In the genomic region with DNA sequence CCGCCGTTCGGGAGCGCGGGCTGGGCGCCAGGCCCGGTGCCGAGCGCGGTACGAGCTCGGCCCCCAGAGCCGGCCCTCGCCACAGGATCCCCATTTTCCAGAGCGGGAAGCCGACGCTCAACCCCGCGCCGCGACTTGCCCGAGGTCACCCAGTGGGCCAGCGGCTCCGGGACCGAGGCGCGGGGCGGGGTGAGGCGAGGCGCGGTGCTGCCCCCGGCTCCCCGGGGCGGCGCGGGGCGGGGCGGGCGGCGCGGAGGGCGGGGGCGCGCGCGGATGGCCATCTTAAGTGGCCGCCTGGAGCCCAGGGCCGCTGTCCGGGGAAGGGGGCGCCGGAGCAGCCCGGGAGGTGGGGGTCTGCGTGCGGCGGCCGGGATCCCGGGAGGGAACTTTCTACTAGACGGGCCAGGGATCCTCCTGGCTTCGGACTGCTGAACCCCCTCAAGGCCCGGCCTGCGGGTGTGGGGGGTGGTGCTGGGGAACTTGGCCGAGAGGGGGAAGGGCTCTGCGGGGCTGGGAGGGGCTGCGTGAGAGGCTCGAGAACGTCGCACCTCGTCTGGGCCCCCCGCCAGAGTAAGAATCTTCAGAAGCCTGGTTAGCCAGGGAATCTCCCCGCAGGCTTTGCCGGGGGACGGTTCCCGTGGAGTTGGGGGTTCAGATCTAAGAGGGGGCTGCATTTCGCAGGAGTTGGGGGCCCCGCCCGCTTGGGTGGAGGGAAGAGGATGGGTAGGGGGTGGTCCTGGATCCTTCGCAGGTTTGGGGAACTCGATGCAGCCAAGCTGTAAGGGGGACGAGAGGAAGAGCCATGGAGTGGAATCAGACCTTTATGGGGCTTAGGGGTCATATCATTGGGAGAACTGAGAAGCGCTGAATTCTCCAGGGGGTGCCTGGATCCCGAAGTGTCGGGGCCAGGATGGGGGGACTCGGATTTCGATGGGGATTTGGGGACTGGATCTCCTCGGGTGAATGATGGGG, we compare ENCODE assay signal across 8 cellular contexts. TPM values are rescaled to one million over a fixed set of nuclear protein-coding genes. Genes with fewer than 3 reads are reported as not detected.
DNase-seq lines count a peak whose midpoint lies in the region; ATAC-seq, FAIRE-seq and TF ChIP-seq lines count a peak whose summit lies in the region.

No MANE protein-coding gene starts in this region.

- TF ChIP-seq RAD21 in H1 (IDR thresholded peaks at IDR 0.05 in 1 of 2, conservative IDR thresholded peaks at IDR 0.05 in 1 of 2; ENCODE audit: low read depth in 2 of 2, low read length in 2 of 2) = no peak

- H4K20me1 ChIP-seq in H1 (replicated peaks in 1 of 2; ENCODE audit: control insufficient read depth in 1 of 2, insufficient read depth in 2 of 2, low read length in 2 of 2) = peaks cover 4 to 12% of the 10 kb centered on the region in 2 experiments

- peak overlapping the region; percentile 96 for H3K4me3 Mint-ChIP-seq in mesothelial cell of epicardium
- peak overlapping the region; percentile 99 for H3K4me3 Mint-ChIP-seq in stimulated activated naive B cell treated with anti-CD40 and anti-IgM and Interleukin-4, amounts not matched to agents 10 μg/mL and 1 μg/mL and 100 μg/mL, for 72 hours

- no peak overlapping the region for H3K4ac ChIP-seq in H1 (replicated peaks; ENCODE audit: insufficient read length, low read depth, low read length)

- peak overlapping the region; percentile 93 for H3K56ac ChIP-seq in H1 (replicated peaks; ENCODE audit: insufficient read length, low read depth, low read length)

- 4% methylated on average over 39 of the region's 85 CpGs; no CpG with 5 or more reads in 1 of the 2 experiments for WGBS in H1 (ENCODE audit: extremely low coverage in 1 of 2, insufficient coverage in 1 of 2, insufficient read length in 1 of 2, insufficient replicate concordance in 2 of 2, low coverage in 1 of 2, low lambda C conversion rate in 2 of 2, missing lambda C conversion rate in 1 of 2), 2 experiments

- no peak for TF ChIP-seq EP300 in H1 (IDR thresholded peaks at IDR 0.05; ENCODE audit: borderline replicate concordance in 1 of 2, low read depth in 2 of 2, low read length in 2 of 2)

- peak overlapping the region; percentile 11 for H2BK120ac ChIP-seq in H1 (replicated peaks; ENCODE audit: low read depth, low read length)

- H3K9ac ChIP-seq in H1 (replicated peaks in 1 of 4; ENCODE audit: extremely low read depth in 1 of 4, low read depth in 3 of 4, low read length in 3 of 4) = peak overlapping the region in 3 of 4 experiments; percentile 58 to 69 (median 65); a peak in 6 of 7 replicates

- peak overlapping the region; percentile 99 for H3K27ac Mint-ChIP-seq in mesothelial cell of epicardium
- peak overlapping the region; percentile 98 for H3K27ac Mint-ChIP-seq in stimulated activated naive B cell treated with anti-CD40 and anti-IgM and Interleukin-4, amounts not matched to agents 10 μg/mL and 1 μg/mL and 100 μg/mL, for 72 hours

- peaks cover 6% of the 10 kb centered on the region for H3K79me1 ChIP-seq in H1 (ENCODE audit: low read depth, low read length)

- peak overlapping the region; percentile 90 for H3K18ac ChIP-seq in H1 (ENCODE audit: extremely low read depth, low read length)

- peaks cover 0 to 11% of the 10 kb centered on the region in 2 experiments; a peak in 2 of 4 replicates for H3K79me2 ChIP-seq in H1 (ENCODE audit: control insufficient read depth in 1 of 2, insufficient read depth in 2 of 2, low read length in 2 of 2)

- peak; percentile 32 for DNase-seq in NCI-H2029 (lab: John Stamatoyannopoulos, UW)
- no peak for DNase-seq in NCI-H2029 treated with DMSO at 0.1 percent for 48 hours (lab: John Stamatoyannopoulos, UW)
- DNase-seq in NCI-H1105 treated with DMSO at 0.1 percent for 48 hours (lab: John Stamatoyannopoulos, UW) = peak; percentile 46
- DNase-seq in activated CD4-positive, alpha-beta T cell treated with anti-CD3 and anti-CD28 coated beads, Interleukin-2, amount 50 U/mL, for 4 hours = peak; percentile 25 to 41
- peak in 1 of 2 experiments; percentile 79 for DNase-seq in H1 (ENCODE audit: low read depth in 1 of 2, low spot score in 2 of 2)
- peak in 1 of 2 experiments; percentile 81 for DNase-seq in mesothelial cell of epicardium (ENCODE audit: low spot score in 2 of 2, unreplicated experiment in 2 of 2)
- peak; percentile 65 for DNase-seq in stimulated activated naive B cell treated with anti-CD40 and anti-IgM and Interleukin-4, amounts not matched to agents 10 μg/mL and 1 μg/mL and 100 μg/mL, for 72 hours

- peak overlapping the region; percentile 84 to 95 for H3K4me2 ChIP-seq in H1 (ENCODE audit: insufficient read depth in 1 of 2, low read depth in 2 of 2, low read length in 2 of 2)

- no peak overlapping the region for H4K5ac ChIP-seq in H1 (ENCODE audit: insufficient read length, low read depth, low read length)

- H2BK20ac ChIP-seq in H1 (ENCODE audit: low read length) = no peak overlapping the region

- peak; percentile 56 for ATAC-seq in HG02678 (IDR thresholded peaks at IDR 0.05; ENCODE audit: unreplicated experiment)
- ATAC-seq in stimulated activated naive B cell treated with anti-CD40 and anti-IgM and Interleukin-4, amounts not matched to agents 10 μg/mL and 1 μg/mL and 100 μg/mL, for 72 hours (replicated peaks) = peak; percentile 64 to 71

- no peaks in the 10 kb centered on the region for H3K27me3 Mint-ChIP-seq in mesothelial cell of epicardium (ENCODE audit: low read depth)
- no peaks in the 10 kb centered on the region for H3K27me3 Mint-ChIP-seq in stimulated activated naive B cell treated with anti-CD40 and anti-IgM and Interleukin-4, amounts not matched to agents 10 μg/mL and 1 μg/mL and 100 μg/mL, for 72 hours

- CTCF ChIA-PET in H1 (lab: Charles Lee; ENCODE audit: partially characterized antibody) = interaction anchor here (0.6 to 8.3 kb wide), 5 partner anchors 13 to 190 kb away, joined by 3 to 72 read pairs (median 3); no protein-coding TSS in a partner anchor

- H4K8ac ChIP-seq in H1 (ENCODE audit: extremely low read depth, insufficient read depth, low read length) = peak overlapping the region; percentile 68

- H4K91ac ChIP-seq in H1 (replicated peaks; ENCODE audit: insufficient read length, low read length) = peak overlapping the region; percentile 84

- H3K36me3 Mint-ChIP-seq in mesothelial cell of epicardium = peaks cover 1% of the 10 kb centered on the region
- peaks cover 18 to 20% of the 10 kb centered on the region in 2 donors for H3K36me3 Mint-ChIP-seq in stimulated activated naive B cell treated with anti-CD40 and anti-IgM and Interleukin-4, amounts not matched to agents 10 μg/mL and 1 μg/mL and 100 μg/mL, for 72 hours

- no peaks in the 10 kb centered on the region for H3K27me3 ChIP-seq in H1 (replicated peaks in 1 of 4; ENCODE audit: control insufficient read depth in 3 of 4, extremely low read depth in 1 of 4, insufficient read depth in 3 of 4, low read length in 3 of 4)

- H3K4me1 Mint-ChIP-seq in mesothelial cell of epicardium = peaks cover 27% of the 10 kb centered on the region
- H3K4me1 Mint-ChIP-seq in stimulated activated naive B cell treated with anti-CD40 and anti-IgM and Interleukin-4, amounts not matched to agents 10 μg/mL and 1 μg/mL and 100 μg/mL, for 72 hours = peaks cover 23 to 47% of the 10 kb centered on the region in 2 donors

- no peak overlapping the region for H2BK12ac ChIP-seq in H1 (ENCODE audit: low read depth, low read length)

- no peak; a peak in 1 of 3 replicates for TF ChIP-seq POLR2A in H1 (IDR thresholded peaks at IDR 0.05; ENCODE audit: control extremely low read depth in 1 of 2, low read depth in 2 of 2, low read length in 2 of 2)

- H2AK5ac ChIP-seq in H1 (ENCODE audit: low read depth, low read length) = no peak overlapping the region

- H3K9me3 ChIP-seq in H1 (ENCODE audit: insufficient read depth in 2 of 2, low read depth in 1 of 2, low read length in 1 of 2) = no peaks in the 10 kb centered on the region

- peak overlapping the region; percentile 69 to 89 (median 84) for H3K4me3 ChIP-seq in H1 (ENCODE audit: extremely low read depth in 1 of 4, insufficient read depth in 2 of 4, low read depth in 3 of 4, low read length in 4 of 4)

- H2BK5ac ChIP-seq in H1 (ENCODE audit: low read depth, low read length) = peak overlapping the region; percentile 81

- no peak overlapping the region for H3K14ac ChIP-seq in H1 (ENCODE audit: insufficient read length)

- H3K23me2 ChIP-seq in H1 (ENCODE audit: low read depth, low read length) = peaks cover 15% of the 10 kb centered on the region

- TF ChIP-seq CTCF in H1 (IDR thresholded peaks at IDR 0.05; ENCODE audit: control extremely low read depth in 1 of 3, insufficient read depth in 1 of 3, low read depth in 1 of 3, low read length in 3 of 3) (no peak), mesothelial cell of epicardium (IDR thresholded peaks at IDR 0.05; ENCODE audit: unreplicated experiment) (no peak)

- FAIRE-seq in H1 (lab: Jason Lieb, UNC) = no peak

- peak overlapping the region; percentile 72; the same call in 1 of the 2 replicates for H2BK15ac ChIP-seq in H1 (ENCODE audit: low read length)

- POLR2A ChIA-PET in H1 (lab: Charles Lee; ENCODE audit: partially characterized antibody) = interaction anchor here (0.6 to 9.9 kb wide), 24 partner anchors 8 to 558 kb away, joined by 3 to 160 read pairs (median 3); partner anchors contain the start of genes ANAPC15, FOLR2 and PHOX2A

- no peak overlapping the region for H2AFZ ChIP-seq in H1 (ENCODE audit: low read length)

- H3K23ac ChIP-seq in H1 (ENCODE audit: insufficient read length) = no peak overlapping the region

- H3K27ac ChIP-seq in H1 (ENCODE audit: low read depth, low read length) = peak overlapping the region; percentile 60; the same call in 1 of the 2 replicates

- no peaks in the 10 kb centered on the region for H3K9me3 Mint-ChIP-seq in mesothelial cell of epicardium
- H3K9me3 Mint-ChIP-seq in stimulated activated naive B cell treated with anti-CD40 and anti-IgM and Interleukin-4, amounts not matched to agents 10 μg/mL and 1 μg/mL and 100 μg/mL, for 72 hours = no peaks in the 10 kb centered on the region

- peaks cover 2 to 8% (median 5%) of the 10 kb centered on the region in 4 experiments; a peak in 5 of 8 replicates for H3K36me3 ChIP-seq in H1 (ENCODE audit: control insufficient read depth in 2 of 4, insufficient read depth in 4 of 4, low read length in 3 of 4)

- H3K4me1 ChIP-seq in H1 (replicated peaks in 1 of 4; ENCODE audit: control insufficient read depth in 3 of 4, insufficient read depth in 4 of 4, low read length in 3 of 4) = peaks cover 10 to 11% (median 11%) of the 10 kb centered on the region in 4 experiments; a peak in 6 of 7 replicates

RNA-seq across cellular contexts. Expression of gene INPPL1, which starts 0.7 kb away (rescaled TPM):
- total RNA-seq in H1 (2021; fragmentation: NEBNext Ultra II Directional; extraction: Animal tissue kit (Norgen Biotek cat#: 25700)) = 79.1 and 79.5 TPM in 2 replicates
- 54.5 and 91.4 TPM in 2 replicates for polyA plus RNA-seq in H1 (2011; rRNA removed)
- polyA plus RNA-seq in H1 (2011; cell fraction: cytosol; rRNA removed) = 56.9 TPM
- polyA plus RNA-seq in H1 (2011; cell fraction: nucleus; rRNA removed) = 457 TPM
- polyA plus RNA-seq in H1 (2012, experiment 1 of 2) = 66.1 to 85.4 TPM (median 76.6 TPM) in 4 replicates
- 45.7 TPM for polyA plus RNA-seq in H1 (2012, experiment 2 of 2)
- polyA plus RNA-seq in H1 (2013, experiment 1 of 2) = 40.8 TPM
- 35.4 TPM for polyA plus RNA-seq in H1 (2013, experiment 2 of 2)
- 97.0 and 112 TPM in 2 replicates for polyA minus RNA-seq in H1 (2011; rRNA and poly(A)+ RNA removed)
- polyA minus RNA-seq in H1 (2011; cell fraction: cytosol; rRNA and poly(A)+ RNA removed) = 77.8 TPM
- 191 TPM for polyA minus RNA-seq in H1 (2011; cell fraction: nucleus; rRNA and poly(A)+ RNA removed)
- 279 to 299 TPM (median 289 TPM) in 3 replicates for total RNA-seq in mesothelial cell of epicardium

RNA-seq across cellular contexts. Expression of gene FOLR2, which starts 7.3 kb away (rescaled TPM):
- not detected in 2 replicates for total RNA-seq in H1 (2021; fragmentation: NEBNext Ultra II Directional; extraction: Animal tissue kit (Norgen Biotek cat#: 25700))
- not detected in 2 replicates for polyA plus RNA-seq in H1 (2011; rRNA removed)
- polyA plus RNA-seq in H1 (2011; cell fraction: cytosol; rRNA removed) = not detected
- not detected for polyA plus RNA-seq in H1 (2011; cell fraction: nucleus; rRNA removed)
- polyA plus RNA-seq in H1 (2012, experiment 1 of 2) = not detected in 4 replicates
- polyA plus RNA-seq in H1 (2012, experiment 2 of 2) = not detected
- not detected for polyA plus RNA-seq in H1 (2013, experiment 1 of 2)
- polyA plus RNA-seq in H1 (2013, experiment 2 of 2) = not detected
- not detected in 2 replicates for polyA minus RNA-seq in H1 (2011; rRNA and poly(A)+ RNA removed)
- not detected for polyA minus RNA-seq in H1 (2011; cell fraction: cytosol; rRNA and poly(A)+ RNA removed)
- polyA minus RNA-seq in H1 (2011; cell fraction: nucleus; rRNA and poly(A)+ RNA removed) = not detected
- not detected in 3 replicates for total RNA-seq in mesothelial cell of epicardium

RNA-seq across cellular contexts. Expression of gene PHOX2A, which starts 20.1 kb away (rescaled TPM):
- 0.19 TPM in 1 of 2 replicates, not detected in the other for total RNA-seq in H1 (2021; fragmentation: NEBNext Ultra II Directional; extraction: Animal tissue kit (Norgen Biotek cat#: 25700))
- 0.67 and 0.94 TPM in 2 replicates for polyA plus RNA-seq in H1 (2011; rRNA removed)
- 0.21 TPM for polyA plus RNA-seq in H1 (2011; cell fraction: cytosol; rRNA removed)
- polyA plus RNA-seq in H1 (2011; cell fraction: nucleus; rRNA removed) = 0.43 TPM
- polyA plus RNA-seq in H1 (2012, experiment 1 of 2) = 0.36 to 0.66 TPM (median 0.64 TPM) in 3 of 4 replicates, not detected in the other
- 0.46 TPM for polyA plus RNA-seq in H1 (2012, experiment 2 of 2)
- 0.12 TPM for polyA plus RNA-seq in H1 (2013, experiment 1 of 2)
- polyA plus RNA-seq in H1 (2013, experiment 2 of 2) = 0.06 TPM
- polyA minus RNA-seq in H1 (2011; rRNA and poly(A)+ RNA removed) = 1.0 TPM in 1 of 2 replicates, not detected in the other
- polyA minus RNA-seq in H1 (2011; cell fraction: cytosol; rRNA and poly(A)+ RNA removed) = not detected
- 0.80 TPM for polyA minus RNA-seq in H1 (2011; cell fraction: nucleus; rRNA and poly(A)+ RNA removed)
- total RNA-seq in mesothelial cell of epicardium = not detected in 3 replicates

RNA-seq across cellular contexts. Expression of gene FOLR1, which starts 32.0 kb away (rescaled TPM):
- total RNA-seq in H1 (2021; fragmentation: NEBNext Ultra II Directional; extraction: Animal tissue kit (Norgen Biotek cat#: 25700)) = 0.55 TPM in 1 of 2 replicates, not detected in the other
- polyA plus RNA-seq in H1 (2011; rRNA removed) = 1.3 and 1.9 TPM in 2 replicates
- 1.7 TPM for polyA plus RNA-seq in H1 (2011; cell fraction: cytosol; rRNA removed)
- polyA plus RNA-seq in H1 (2011; cell fraction: nucleus; rRNA removed) = 0.77 TPM
- 0.82 to 1.1 TPM (median 0.85 TPM) in 4 replicates for polyA plus RNA-seq in H1 (2012, experiment 1 of 2)
- 1.0 TPM for polyA plus RNA-seq in H1 (2012, experiment 2 of 2)
- polyA plus RNA-seq in H1 (2013, experiment 1 of 2) = 0.75 TPM
- polyA plus RNA-seq in H1 (2013, experiment 2 of 2) = 0.79 TPM
- 0.22 and 0.66 TPM in 2 replicates for polyA minus RNA-seq in H1 (2011; rRNA and poly(A)+ RNA removed)
- 2.8 TPM for polyA minus RNA-seq in H1 (2011; cell fraction: cytosol; rRNA and poly(A)+ RNA removed)
- 1.6 TPM for polyA minus RNA-seq in H1 (2011; cell fraction: nucleus; rRNA and poly(A)+ RNA removed)
- total RNA-seq in mesothelial cell of epicardium = 0.44 to 1.0 TPM (median 0.47 TPM) in 3 replicates
